8 cellular contexts compared by ENCODE assay signal in the genomic region with DNA sequence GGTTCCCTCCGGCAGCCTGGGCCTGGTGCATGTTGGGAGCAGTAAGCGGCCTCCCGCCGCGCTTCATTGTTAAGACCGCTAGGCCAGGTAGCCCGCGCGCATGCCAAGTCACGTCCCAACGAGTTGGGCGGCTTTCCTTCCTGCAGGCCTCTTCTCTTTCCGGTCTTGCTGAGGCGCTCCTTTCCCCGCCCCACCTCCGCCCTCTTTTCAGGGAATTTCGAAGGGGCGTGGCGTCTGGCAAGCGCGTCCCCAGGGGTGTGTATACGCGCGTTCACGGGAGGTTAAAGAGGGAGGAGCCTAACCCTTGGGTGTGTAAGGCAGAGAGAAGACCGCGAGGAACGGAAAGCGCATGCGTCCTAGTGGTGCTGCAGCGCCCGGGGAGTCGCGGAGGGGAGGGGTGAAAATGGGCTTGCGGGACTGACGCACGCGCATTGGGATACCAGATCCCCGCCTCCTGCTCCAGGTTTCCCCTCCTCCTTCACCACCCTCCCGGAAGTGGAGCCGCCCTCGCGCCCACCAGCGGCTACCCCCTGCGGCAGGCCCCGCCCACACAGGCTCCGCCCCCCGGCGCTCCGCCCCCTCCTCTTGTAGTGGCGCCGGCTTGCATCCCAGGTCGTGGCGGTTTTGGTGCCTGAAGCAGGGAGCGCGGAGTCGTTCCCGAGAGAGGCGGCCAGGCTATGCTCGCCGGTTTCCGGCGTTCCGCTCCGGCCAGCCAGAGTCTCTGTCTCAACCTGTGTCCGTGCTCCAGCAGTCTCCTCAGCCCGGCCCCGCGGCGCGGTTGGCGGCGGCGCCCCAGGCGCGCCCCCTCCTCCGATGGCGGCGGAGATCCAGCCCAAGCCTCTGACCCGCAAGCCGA. TPM values are rescaled to one million over a fixed set of nuclear protein-coding genes. Genes with fewer than 3 reads are reported as not detected.
DNase-seq lines count a peak whose midpoint lies in the region; ATAC-seq, FAIRE-seq and TF ChIP-seq lines count a peak whose summit lies in the region.

A gene with protein sequence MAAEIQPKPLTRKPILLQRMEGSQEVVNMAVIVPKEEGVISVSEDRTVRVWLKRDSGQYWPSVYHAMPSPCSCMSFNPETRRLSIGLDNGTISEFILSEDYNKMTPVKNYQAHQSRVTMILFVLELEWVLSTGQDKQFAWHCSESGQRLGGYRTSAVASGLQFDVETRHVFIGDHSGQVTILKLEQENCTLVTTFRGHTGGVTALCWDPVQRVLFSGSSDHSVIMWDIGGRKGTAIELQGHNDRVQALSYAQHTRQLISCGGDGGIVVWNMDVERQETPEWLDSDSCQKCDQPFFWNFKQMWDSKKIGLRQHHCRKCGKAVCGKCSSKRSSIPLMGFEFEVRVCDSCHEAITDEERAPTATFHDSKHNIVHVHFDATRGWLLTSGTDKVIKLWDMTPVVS (plus strand): TSS at position 588 of the 856 bp plus-strand sequence. CDS start 226 bp downstream, at position 814.

- peaks cover 9 to 42% of the 10 kb centered on the region in 2 experiments; a peak in 3 of 4 replicates for H3K79me2 ChIP-seq in H1 (ENCODE audit: control insufficient read depth in 1 of 2, insufficient read depth in 2 of 2, low read length in 2 of 2)

- peak; percentile 69 for ATAC-seq in GM21367 (IDR thresholded peaks at IDR 0.05; ENCODE audit: unreplicated experiment)
- ATAC-seq in activated CD8-positive, alpha-beta memory T cell treated with anti-CD3 and anti-CD28 coated beads, Interleukin-2, amount 10 ng/mL, durations not matched to agents 7 days and 5 days = peak; percentile 88

- POLR2A ChIA-PET in H1 (lab: Charles Lee; ENCODE audit: partially characterized antibody) = interaction anchor here (0.8 to 3.1 kb wide), 7 partner anchors 13 to 183 kb away, joined by 3 to 30 read pairs (median 4); a partner anchor contains a TSS

- peak within 1 kb of the TSS; percentile 84 for H3K18ac ChIP-seq in H1 (ENCODE audit: extremely low read depth, low read length)
- H3K18ac ChIP-seq in mesenchymal stem cell (ENCODE audit: low read depth in 1 of 2, low read length in 2 of 2) = peak within 1 kb of the TSS; percentile 83 to 90

- peaks cover 3 to 17% (median 9%) of the 10 kb centered on the region in 4 experiments; a peak in 6 of 7 replicates for H3K4me1 ChIP-seq in H1 (replicated peaks in 1 of 4; ENCODE audit: control insufficient read depth in 3 of 4, insufficient read depth in 4 of 4, low read length in 3 of 4)
- peaks cover 3% of the 10 kb centered on the region for H3K4me1 ChIP-seq in mesenchymal stem cell (ENCODE audit: control insufficient read depth, insufficient read depth, low read depth, low read length)

- H3K9me3 ChIP-seq in H1 (ENCODE audit: insufficient read depth in 2 of 2, low read depth in 1 of 2, low read length in 1 of 2) (no peaks in the 10 kb centered on the region), mesenchymal stem cell (ENCODE audit: control insufficient read depth, low read length) (no peaks in the 10 kb centered on the region)

- no peak within 1 kb of the TSS for H2AK5ac ChIP-seq in H1 (ENCODE audit: low read depth, low read length)
- no peak within 1 kb of the TSS for H2AK5ac ChIP-seq in mesenchymal stem cell (ENCODE audit: low read length, severe bottlenecking)

- peak within 1 kb of the TSS; percentile 80 for H2AFZ ChIP-seq in H1 (ENCODE audit: low read length)
- H2AFZ ChIP-seq in mesenchymal stem cell (ENCODE audit: low read depth, low read length) = peak within 1 kb of the TSS; percentile 68

- TF ChIP-seq EP300 in H1 (IDR thresholded peaks at IDR 0.05; ENCODE audit: borderline replicate concordance in 1 of 2, low read depth in 2 of 2, low read length in 2 of 2) = peak in 1 of 2 experiments; percentile 70; a peak in 1 of 3 replicates

- peaks cover 18% of the 10 kb centered on the region for H3K4me1 Mint-ChIP-seq in activated CD8-positive, alpha-beta memory T cell treated with anti-CD3 and anti-CD28 coated beads, Interleukin-2, amount 10 ng/mL, durations not matched to agents 7 days and 5 days

- H4K8ac ChIP-seq in H1 (ENCODE audit: extremely low read depth, insufficient read depth, low read length) (peak within 1 kb of the TSS; percentile 94), mesenchymal stem cell (ENCODE audit: low read length) (peak within 1 kb of the TSS; percentile 93)

- H4K5ac ChIP-seq in H1 (ENCODE audit: insufficient read length, low read depth, low read length) = peak within 1 kb of the TSS; percentile 84

- H2BK20ac ChIP-seq in H1 (ENCODE audit: low read length) = no peak within 1 kb of the TSS

- H3K14ac ChIP-seq in H1 (ENCODE audit: insufficient read length) = no peak within 1 kb of the TSS
- H3K14ac ChIP-seq in mesenchymal stem cell (ENCODE audit: low read length in 2 of 2) = peak within 1 kb of the TSS in 1 of 2 experiments; percentile 27

- TF ChIP-seq CTCF in H1 (IDR thresholded peaks at IDR 0.05; ENCODE audit: control extremely low read depth in 1 of 3, insufficient read depth in 1 of 3, low read depth in 1 of 3, low read length in 3 of 3) = no peak

- TF ChIP-seq POLR2A in H1 (IDR thresholded peaks at IDR 0.05; ENCODE audit: control extremely low read depth in 1 of 2, low read depth in 2 of 2, low read length in 2 of 2) = peak; percentile 31 to 87

- H2BK5ac ChIP-seq in H1 (ENCODE audit: low read depth, low read length) (peak within 1 kb of the TSS; percentile 63), mesenchymal stem cell (ENCODE audit: low read depth, low read length, poor library complexity, severe bottlenecking) (peak within 1 kb of the TSS; percentile 71)

- H3K9ac ChIP-seq in H1 (replicated peaks in 1 of 4; ENCODE audit: extremely low read depth in 1 of 4, low read depth in 3 of 4, low read length in 3 of 4) (peak within 1 kb of the TSS; percentile 24 to 81 (median 68)), mesenchymal stem cell (ENCODE audit: low read length) (peak within 1 kb of the TSS; percentile 94)

- peak within 1 kb of the TSS; percentile 95 for H3K27ac Mint-ChIP-seq in activated CD8-positive, alpha-beta memory T cell treated with anti-CD3 and anti-CD28 coated beads, Interleukin-2, amount 10 ng/mL, durations not matched to agents 7 days and 5 days

- peak within 1 kb of the TSS; percentile 22 for H3K56ac ChIP-seq in H1 (replicated peaks; ENCODE audit: insufficient read length, low read depth, low read length)

- no peak within 1 kb of the TSS for H3K23ac ChIP-seq in H1 (ENCODE audit: insufficient read length)
- peak within 1 kb of the TSS in 1 of 2 experiments; percentile 91 for H3K23ac ChIP-seq in mesenchymal stem cell (ENCODE audit: low read length in 2 of 2)

- DNase-seq in COR-L47 (lab: John Stamatoyannopoulos, UW) = peak; percentile 100
- DNase-seq in HTR-8/SVneo (ENCODE audit: insufficient read length, low spot score) = peak; percentile 84
- peak; percentile 98 for DNase-seq in NOMO-1 treated with dmso at 0.1 percent for 144 hours (lab: John Stamatoyannopoulos, UW; ENCODE audit: unreplicated experiment)
- DNase-seq in activated CD8-positive, alpha-beta memory T cell treated with anti-CD3 and anti-CD28 coated beads, Interleukin-2, amount 10 ng/mL, durations not matched to agents 7 days and 5 days = peak; percentile 100
- peak; percentile 100 for DNase-seq in H1 (ENCODE audit: low read depth in 1 of 2, low spot score in 2 of 2)
- peak; percentile 100 for DNase-seq in mesenchymal stem cell
- DNase-seq in stimulated activated CD8-positive, alpha-beta memory T cell treated with anti-CD3 and anti-CD28 coated beads, Interleukin-12 subunit alpha, Interleukin-12 subunit beta, amount 100 ng/mL, for 4 hours (ENCODE audit: low read depth) = peak; percentile 99

- H3K79me1 ChIP-seq in H1 (ENCODE audit: low read depth, low read length) = no peaks in the 10 kb centered on the region
- H3K79me1 ChIP-seq in mesenchymal stem cell (replicated peaks; ENCODE audit: low read length, poor library complexity, severe bottlenecking) = no peaks in the 10 kb centered on the region

- H2BK12ac ChIP-seq in H1 (ENCODE audit: low read depth, low read length) (no peak within 1 kb of the TSS), mesenchymal stem cell (ENCODE audit: low read length in 2 of 2) (peak within 1 kb of the TSS in 1 of 2 experiments; percentile 37)

- peak within 1 kb of the TSS; percentile 27 for H3K4ac ChIP-seq in H1 (replicated peaks; ENCODE audit: insufficient read length, low read depth, low read length)
- H3K4ac ChIP-seq in mesenchymal stem cell (ENCODE audit: low read depth in 1 of 2, low read length in 2 of 2) = peak within 1 kb of the TSS; percentile 64 to 89

- H3K36me3 ChIP-seq in H1 (ENCODE audit: control insufficient read depth in 2 of 4, insufficient read depth in 4 of 4, low read length in 3 of 4) (no peaks in the 10 kb centered on the region), mesenchymal stem cell (ENCODE audit: control insufficient read depth in 1 of 2, insufficient read depth in 2 of 2, low read depth in 1 of 2, low read length in 2 of 2) (no peaks in the 10 kb centered on the region)

- H4K91ac ChIP-seq in H1 (replicated peaks; ENCODE audit: insufficient read length, low read length) (no peak within 1 kb of the TSS), mesenchymal stem cell (ENCODE audit: low read length) (peak within 1 kb of the TSS; percentile 74)

- no peaks in the 10 kb centered on the region for H3K9me3 Mint-ChIP-seq in activated CD8-positive, alpha-beta memory T cell treated with anti-CD3 and anti-CD28 coated beads, Interleukin-2, amount 10 ng/mL, durations not matched to agents 7 days and 5 days (ENCODE audit: low read depth)

- 2% methylated on average over 51 of the region's 81 CpGs; no CpG with 5 or more reads in 1 of the 2 experiments for WGBS in H1 (ENCODE audit: extremely low coverage in 1 of 2, insufficient coverage in 1 of 2, insufficient read length in 1 of 2, insufficient replicate concordance in 2 of 2, low coverage in 1 of 2, low lambda C conversion rate in 2 of 2, missing lambda C conversion rate in 1 of 2), 2 experiments
- WGBS in mesenchymal stem cell = under 1% methylated on average over 69 of the region's 81 CpGs

- CTCF ChIA-PET in activated CD8-positive, alpha-beta memory T cell treated with anti-CD3 and anti-CD28 coated beads, Interleukin-2, amount 10 ng/mL, durations not matched to agents 7 days and 5 days (lab: Charles Lee) = interaction anchor here (0.9 to 1.1 kb wide), 2 partner anchors 149 to 214 kb away, joined by 3 read pairs; no protein-coding TSS in a partner anchor
- CTCF ChIA-PET in H1 (lab: Charles Lee; ENCODE audit: partially characterized antibody) = no interaction called here

- H3K27ac ChIP-seq in H1 (ENCODE audit: low read depth, low read length) (peak within 1 kb of the TSS; percentile 86), mesenchymal stem cell (ENCODE audit: low read length, poor library complexity, severe bottlenecking) (peak within 1 kb of the TSS; percentile 73)

- peaks cover 3% of the 10 kb centered on the region for H3K36me3 Mint-ChIP-seq in activated CD8-positive, alpha-beta memory T cell treated with anti-CD3 and anti-CD28 coated beads, Interleukin-2, amount 10 ng/mL, durations not matched to agents 7 days and 5 days

- H3K4me2 ChIP-seq in H1 (ENCODE audit: insufficient read depth in 1 of 2, low read depth in 2 of 2, low read length in 2 of 2) = peak within 1 kb of the TSS; percentile 73 to 84
- peak within 1 kb of the TSS; percentile 81 for H3K4me2 ChIP-seq in mesenchymal stem cell (ENCODE audit: low read length, poor library complexity, severe bottlenecking)

- H3K27me3 ChIP-seq in H1 (replicated peaks in 1 of 4; ENCODE audit: control insufficient read depth in 3 of 4, extremely low read depth in 1 of 4, insufficient read depth in 3 of 4, low read length in 3 of 4) (no peaks in the 10 kb centered on the region), mesenchymal stem cell (ENCODE audit: control insufficient read depth in 1 of 2, insufficient read depth in 1 of 2, low read length in 2 of 2) (no peaks in the 10 kb centered on the region)

- H3K27me3 Mint-ChIP-seq in activated CD8-positive, alpha-beta memory T cell treated with anti-CD3 and anti-CD28 coated beads, Interleukin-2, amount 10 ng/mL, durations not matched to agents 7 days and 5 days = no peaks in the 10 kb centered on the region

- peak within 1 kb of the TSS; percentile 76 to 94 (median 92) for H3K4me3 ChIP-seq in H1 (ENCODE audit: extremely low read depth in 1 of 4, insufficient read depth in 2 of 4, low read depth in 3 of 4, low read length in 4 of 4)
- H3K4me3 ChIP-seq in mesenchymal stem cell (ENCODE audit: insufficient read depth in 1 of 2, low read depth in 1 of 2, low read length in 2 of 2) = peak within 1 kb of the TSS; percentile 85 to 93

- peak; percentile 6 to 11; a peak in 2 of 4 replicates for TF ChIP-seq RAD21 in H1 (IDR thresholded peaks at IDR 0.05 in 1 of 2, conservative IDR thresholded peaks at IDR 0.05 in 1 of 2; ENCODE audit: low read depth in 2 of 2, low read length in 2 of 2)

- H2BK15ac ChIP-seq in H1 (ENCODE audit: low read length) (no peak within 1 kb of the TSS; the same call in 1 of the 2 replicates), mesenchymal stem cell (ENCODE audit: low read depth, poor library complexity, severe bottlenecking) (peak within 1 kb of the TSS; percentile 78)

- H4K20me1 ChIP-seq in H1 (replicated peaks in 1 of 2; ENCODE audit: control insufficient read depth in 1 of 2, insufficient read depth in 2 of 2, low read length in 2 of 2) = peaks cover 3 to 4% of the 10 kb centered on the region in 2 experiments

- H3K4me3 Mint-ChIP-seq in activated CD8-positive, alpha-beta memory T cell treated with anti-CD3 and anti-CD28 coated beads, Interleukin-2, amount 10 ng/mL, durations not matched to agents 7 days and 5 days = peak within 1 kb of the TSS; percentile 90

- H2BK120ac ChIP-seq in H1 (replicated peaks; ENCODE audit: low read depth, low read length) (peak within 1 kb of the TSS; percentile 51), mesenchymal stem cell (ENCODE audit: low read depth, low read length) (peak within 1 kb of the TSS; percentile 81)

- peak; percentile 60 for FAIRE-seq in HTR-8/SVneo (lab: Jason Lieb, UNC)
- peak; percentile 86 for FAIRE-seq in H1 (lab: Jason Lieb, UNC)

- peaks cover 6% of the 10 kb centered on the region for H3K23me2 ChIP-seq in H1 (ENCODE audit: low read depth, low read length)

RNA-seq across cellular contexts. Expression of the gene that starts here (rescaled TPM):
- 10 to 100 TPM in 1 of 2 experiments, 1 to 10 TPM in 1; 9.1 to 11.9 TPM for total RNA-seq in activated CD8-positive, alpha-beta memory T cell treated with anti-CD3 and anti-CD28 coated beads, Interleukin-2, amount 10 ng/mL, durations not matched to agents 7 days and 5 days
- 29.0 and 31.1 TPM in 2 replicates for total RNA-seq in H1 (2021; fragmentation: NEBNext Ultra II Directional; extraction: Animal tissue kit (Norgen Biotek cat#: 25700))
- polyA plus RNA-seq in H1 (2011; rRNA removed) = 13.5 and 13.9 TPM in 2 replicates
- 18.9 TPM for polyA plus RNA-seq in H1 (2011; cell fraction: cytosol; rRNA removed)
- 36.9 TPM for polyA plus RNA-seq in H1 (2011; cell fraction: nucleus; rRNA removed)
- polyA plus RNA-seq in H1 (2012, experiment 1 of 2) = 16.2 to 20.8 TPM (median 18.3 TPM) in 4 replicates
- polyA plus RNA-seq in H1 (2012, experiment 2 of 2) = 5.1 TPM
- 15.5 TPM for polyA plus RNA-seq in H1 (2013, experiment 1 of 2)
- polyA plus RNA-seq in H1 (2013, experiment 2 of 2) = 14.5 TPM
- polyA minus RNA-seq in H1 (2011; rRNA and poly(A)+ RNA removed) = 38.2 and 40.9 TPM in 2 replicates
- polyA minus RNA-seq in H1 (2011; cell fraction: cytosol; rRNA and poly(A)+ RNA removed) = 16.6 TPM
- polyA minus RNA-seq in H1 (2011; cell fraction: nucleus; rRNA and poly(A)+ RNA removed) = 60.5 TPM
- polyA plus RNA-seq in mesenchymal stem cell (2013, experiment 1 of 2) = 6.2 TPM
- 6.5 TPM for polyA plus RNA-seq in mesenchymal stem cell (2013, experiment 2 of 2)

Comparison
In these comparisons a context has a peak if more than half of its experiments do, and no peak if none do; other contexts are left out.
1. Peak in every context shown above with its lines: DNase-seq, ATAC-seq, H3K4me3 ChIP-seq and H3K27ac ChIP-seq.